ENCODE assay signal across 1 cellular context in genomic region chr6:15106958-15107643, GRCh38.
TF ChIP-seq lines count a peak whose summit lies in the region.

No MANE protein-coding gene starts in this region.

TF ChIP-seq in K562, 482 proteins besides CTCF, POLR2A, EP300 and RAD21 (continued from another document and continues in another):
- TF ChIP-seq CEBPZ (IDR thresholded peaks at IDR 0.05; ENCODE audit: borderline replicate concordance, low read depth, low read length) = no peak
- no peak for TF ChIP-seq PTTG1 (tag; IDR thresholded peaks at IDR 0.05; ENCODE audit: low read depth)
- no peak for TF ChIP-seq ILK (tag; IDR thresholded peaks at IDR 0.05; ENCODE audit: borderline replicate concordance, low read depth)
- no peak; a peak in 1 of 4 replicates for TF ChIP-seq ZMIZ1 (IDR thresholded peaks at IDR 0.05; ENCODE audit: low read depth in 2 of 2, low read length in 2 of 2)
- no peak for TF ChIP-seq FIP1L1 (IDR thresholded peaks at IDR 0.05; ENCODE audit: low read depth, low read length, poor library complexity, severe bottlenecking)
- TF ChIP-seq CBX8 (IDR thresholded peaks at IDR 0.05; ENCODE audit: borderline replicate concordance, extremely low read depth, low read depth, low read length, poor library complexity, severe bottlenecking) = no peak
- no peak for TF ChIP-seq SPI1 (IDR thresholded peaks at IDR 0.05; ENCODE audit: borderline replicate concordance, low read depth, low read length)
- no peak for TF ChIP-seq FOXP4 (CRISPR knock-in tag; IDR thresholded peaks at IDR 0.05; ENCODE audit: borderline replicate concordance)
- no peak for TF ChIP-seq ESRRA (IDR thresholded peaks at IDR 0.05; ENCODE audit: borderline replicate concordance, low read depth)
- no peak; the same call in 1 of the 2 replicates for TF ChIP-seq BMI1 (IDR thresholded peaks at IDR 0.05; ENCODE audit: low read length)
- TF ChIP-seq KLF13 (tag; IDR thresholded peaks at IDR 0.05; ENCODE audit: borderline replicate concordance, low read depth) = no peak
- TF ChIP-seq MXD1 (CRISPR knock-in tag; IDR thresholded peaks at IDR 0.05; ENCODE audit: borderline replicate concordance, poor library complexity, severe bottlenecking) = no peak
- TF ChIP-seq THAP12 (CRISPR knock-in tag; IDR thresholded peaks at IDR 0.05) = no peak
- TF ChIP-seq NCOR1 (IDR thresholded peaks at IDR 0.05) = peak; percentile 83
- peak; percentile 50; the same call in 1 of the 2 replicates for TF ChIP-seq SMARCC2 (IDR thresholded peaks at IDR 0.05; ENCODE audit: low read depth)
- no peak for TF ChIP-seq NCOA6 (IDR thresholded peaks at IDR 0.05)
- no peak for TF ChIP-seq ZNF785 (CRISPR knock-in tag; IDR thresholded peaks at IDR 0.05)
- TF ChIP-seq MCM3 (IDR thresholded peaks at IDR 0.05) = no peak
- no peak for TF ChIP-seq LCOR (CRISPR knock-in tag; IDR thresholded peaks at IDR 0.05)
- no peak; the same call in 1 of the 2 replicates for TF ChIP-seq TCF15 (CRISPR knock-in tag; IDR thresholded peaks at IDR 0.05)
- no peak for TF ChIP-seq RUNX1 (IDR thresholded peaks at IDR 0.05; ENCODE audit: low read depth)
- no peak for TF ChIP-seq ZNF668 (CRISPR knock-in tag; IDR thresholded peaks at IDR 0.05)
- TF ChIP-seq ZBTB5 (IDR thresholded peaks at IDR 0.05) = no peak
- peak; percentile 54; the same call in 1 of the 2 replicates for TF ChIP-seq CREB3 (tag; conservative IDR thresholded peaks at IDR 0.05; ENCODE audit: low read depth)
- TF ChIP-seq ZNF780A (CRISPR knock-in tag; IDR thresholded peaks at IDR 0.05) = no peak
- TF ChIP-seq TBL1XR1 (IDR thresholded peaks at IDR 0.05; ENCODE audit: low read length in 2 of 2) = no peak
- TF ChIP-seq ATF7 (IDR thresholded peaks at IDR 0.05) = peak; percentile 64
- TF ChIP-seq CAMTA2 (CRISPR knock-in tag; conservative IDR thresholded peaks at IDR 0.05) = no peak
- no peak for TF ChIP-seq TRIM25 (IDR thresholded peaks at IDR 0.05; ENCODE audit: borderline replicate concordance)
- TF ChIP-seq ZNF507 (tag; conservative IDR thresholded peaks at IDR 0.05) = no peak
- no peak for TF ChIP-seq SIN3B (IDR thresholded peaks at IDR 0.05; ENCODE audit: low read depth)
- no peak for TF ChIP-seq ZFP1 (CRISPR knock-in tag; IDR thresholded peaks at IDR 0.05)
- TF ChIP-seq ZNF253 (CRISPR knock-in tag; conservative IDR thresholded peaks at IDR 0.05) = no peak
- TF ChIP-seq CBFB (CRISPR knock-in tag; IDR thresholded peaks at IDR 0.05) = no peak
- peak; percentile 92 for TF ChIP-seq CBFA2T3 (IDR thresholded peaks at IDR 0.05)
- no peak for TF ChIP-seq E2F8 (IDR thresholded peaks at IDR 0.05; ENCODE audit: low read depth, partially characterized antibody)
- TF ChIP-seq MBD2 (IDR thresholded peaks at IDR 0.05; ENCODE audit: borderline replicate concordance, low read depth) = no peak
- peak; percentile 20; the same call in 1 of the 2 replicates for TF ChIP-seq ATF4 (CRISPR knock-in tag; IDR thresholded peaks at IDR 0.05)
- peak in 1 of 2 experiments; percentile 24; a peak in 1 of 4 replicates for TF ChIP-seq FOXK2 (conservative IDR thresholded peaks at IDR 0.05 in 1 of 2, IDR thresholded peaks at IDR 0.05 in 1 of 2; ENCODE audit: low read depth in 2 of 2)
- no peak for TF ChIP-seq ZNF778 (CRISPR knock-in tag; IDR thresholded peaks at IDR 0.05)
